Comparison of ENCODE assay signal across 8 cellular contexts in the genomic region with DNA sequence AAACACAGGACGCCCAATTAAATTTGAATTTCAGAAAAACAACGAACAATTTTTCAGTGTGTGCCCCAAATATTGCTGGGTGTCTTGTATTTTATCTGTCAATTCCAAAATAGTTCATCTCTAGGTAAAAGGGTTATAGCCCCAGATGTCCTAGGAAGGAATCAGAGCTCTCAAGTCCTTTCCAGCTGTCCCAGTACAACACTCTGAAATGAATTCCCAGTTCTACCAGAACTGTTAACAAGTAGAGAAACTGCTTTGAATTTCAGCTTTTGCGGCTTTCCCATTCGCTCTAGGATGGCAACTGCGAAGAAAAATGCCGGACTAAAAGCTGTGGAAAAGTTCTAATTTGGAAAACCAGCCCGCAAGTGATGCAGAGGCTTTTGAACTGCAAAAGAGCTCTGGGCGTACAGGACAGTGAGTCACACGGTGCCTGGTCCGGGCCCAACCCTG. TPM values are rescaled to one million over a fixed set of nuclear protein-coding genes. Genes with fewer than 3 reads are reported as not detected.
DNase-seq lines count a peak whose midpoint lies in the region; TF ChIP-seq lines count a peak whose summit lies in the region.

No MANE protein-coding gene starts in this region.

- intact Hi-C loops in Caco-2 (cut with micrococcal nuclease; ENCODE audit: unreplicated experiment): no loop called here

- peaks cover 9% of the 10 kb centered on the region for H3K79me1 ChIP-seq in trophoblast cell (ENCODE audit: low read length)

- H3K79me2 ChIP-seq in trophoblast cell (ENCODE audit: control insufficient read depth, insufficient read depth, low read length, poor library complexity): peaks cover 14% of the 10 kb centered on the region

- DNase-seq in Caco-2 (no peak), Peyer's patch (no peak), trophoblast cell (no peak), NCI-H2171 treated with DMSO at 0.1 percent for 48 hours (lab: John Stamatoyannopoulos, UW) (no peak), Ammon's horn (ENCODE audit: low spot score) (no peak), middle frontal gyrus (ENCODE audit: extremely low spot score, low spot score) (no peak), AML-193 (lab: John Stamatoyannopoulos, UW) (no peak)

- no peaks in the 10 kb centered on the region for H3K9me3 Mint-ChIP-seq in Caco-2 (ENCODE audit: unreplicated experiment)

- POLR2A ChIA-PET in Caco-2 (lab: Charles Lee): interaction anchor here (0.6 kb wide), 1 partner anchor 25 kb away, joined by 3 read pairs; no protein-coding TSS in a partner anchor

- H2AK5ac ChIP-seq in trophoblast cell (ENCODE audit: low read length): no peak overlapping the region

- peak overlapping the region; percentile 84 to 99 (median 92) for H3K27ac ChIP-seq in Peyer's patch
- H3K27ac ChIP-seq in esophagus (ENCODE audit: low read depth in 2 of 2, low read length in 1 of 2): peak overlapping the region; percentile 36 to 79
- peak overlapping the region; percentile 6 for H3K27ac ChIP-seq in trophoblast cell (ENCODE audit: low read depth, low read length)

- peak overlapping the region; percentile 97 for H3K4me3 ChIP-seq in Caco-2 (ENCODE audit: low read depth, low read length)
- peak overlapping the region; percentile 73 to 100 (median 95) for H3K4me3 ChIP-seq in Peyer's patch
- peak overlapping the region; percentile 36 to 96 for H3K4me3 ChIP-seq in esophagus (ENCODE audit: low read depth in 1 of 2, low read length in 2 of 2)
- H3K4me3 ChIP-seq in trophoblast cell (ENCODE audit: low read depth, low read length): no peak overlapping the region

- CTCF ChIA-PET in Caco-2 (lab: Charles Lee): interaction anchor here (0.6 kb wide), 1 partner anchor 73 kb away, joined by 6 read pairs; no protein-coding TSS in a partner anchor

- peak overlapping the region; percentile 86 for H2AFZ ChIP-seq in trophoblast cell (ENCODE audit: insufficient read depth, low read length, poor library complexity)

- H3K4me1 Mint-ChIP-seq in Caco-2 (ENCODE audit: low read depth, unreplicated experiment): peaks cover 20% of the 10 kb centered on the region

- 39 to 41% methylated on average over 10 of the region's 10 CpGs for WGBS in esophagus, 2 donors
- WGBS in trophoblast cell (ENCODE audit: extremely low coverage, insufficient coverage, insufficient read length): no CpG with 5 or more reads among the region's 10 CpGs

- H3K4me1 ChIP-seq in Caco-2 (peaks cover 6% of the 10 kb centered on the region; the same call in 1 of the 2 replicates), Peyer's patch (peaks cover 4 to 15% (median 9%) of the 10 kb centered on the region in 4 donors), esophagus (ENCODE audit: control insufficient read depth in 2 of 2, insufficient read depth in 2 of 2, low read length in 1 of 2) (peaks cover 0 to 2% of the 10 kb centered on the region in 2 donors), trophoblast cell (ENCODE audit: control insufficient read depth in 1 of 2, insufficient read depth in 2 of 2, low read length in 2 of 2) (peaks cover 5 to 6% of the 10 kb centered on the region in 2 experiments)

- H3K27ac Mint-ChIP-seq in Caco-2 (ENCODE audit: unreplicated experiment): peak overlapping the region; percentile 23

- H3K36me3 Mint-ChIP-seq in Caco-2 (ENCODE audit: insufficient read depth, unreplicated experiment): no peaks in the 10 kb centered on the region

- no peak overlapping the region for H3K23ac ChIP-seq in trophoblast cell (ENCODE audit: low read length)

- H4K12ac ChIP-seq in trophoblast cell (ENCODE audit: low read depth, low read length): peak overlapping the region; percentile 89

- H2BK120ac ChIP-seq in trophoblast cell (ENCODE audit: insufficient read depth, low read length, poor library complexity): no peak overlapping the region

- H2BK12ac ChIP-seq in trophoblast cell (ENCODE audit: low read length): no peak overlapping the region

- TF ChIP-seq CTCF in Caco-2 (IDR thresholded peaks at IDR 0.05; ENCODE audit: insufficient read depth in 1 of 2, low read depth in 1 of 2, low read length in 1 of 2, severe bottlenecking in 1 of 2, unreplicated experiment in 1 of 2) (no peak), Peyer's patch (IDR thresholded peaks at IDR 0.05) (no peak)

- peak overlapping the region; percentile 70 for H3K9ac ChIP-seq in trophoblast cell (ENCODE audit: low read length)

- no peaks in the 10 kb centered on the region for H3K9me3 ChIP-seq in Caco-2
- H3K9me3 ChIP-seq in Peyer's patch: no peaks in the 10 kb centered on the region
- no peaks in the 10 kb centered on the region for H3K9me3 ChIP-seq in esophagus (ENCODE audit: control insufficient read depth in 2 of 2, insufficient read depth in 1 of 2, low read depth in 1 of 2, low read length in 1 of 2)
- H3K9me3 ChIP-seq in trophoblast cell (ENCODE audit: insufficient read depth, low read depth, low read length): no peaks in the 10 kb centered on the region

- H2BK5ac ChIP-seq in trophoblast cell (ENCODE audit: low read depth, low read length, poor library complexity): no peak overlapping the region

- H3K4me2 ChIP-seq in trophoblast cell (ENCODE audit: low read length): peak overlapping the region; percentile 72

- H3K4ac ChIP-seq in trophoblast cell (ENCODE audit: low read depth, low read length): no peak overlapping the region

- peak overlapping the region; percentile 88 for H3K4me3 Mint-ChIP-seq in Caco-2 (ENCODE audit: unreplicated experiment)

- H3K18ac ChIP-seq in trophoblast cell (ENCODE audit: low read length): no peak overlapping the region

- H3K27me3 ChIP-seq in Caco-2 (replicated peaks; ENCODE audit: control insufficient read depth, insufficient read depth, low read length) (no peaks in the 10 kb centered on the region), Peyer's patch (no peaks in the 10 kb centered on the region), esophagus (ENCODE audit: control insufficient read depth in 1 of 2, insufficient read depth in 2 of 2, low read length in 2 of 2) (no peaks in the 10 kb centered on the region), trophoblast cell (ENCODE audit: insufficient read depth, low read length) (no peaks in the 10 kb centered on the region)

- BruUV-seq in Caco-2 (replicated peaks; lab: Mats Ljungman, UMichigan): TSS peak; percentile 72

- H3K14ac ChIP-seq in trophoblast cell (ENCODE audit: low read length): no peak overlapping the region

- H3K36me3 ChIP-seq in Caco-2 (ENCODE audit: control insufficient read depth, insufficient read depth, low read length) (no peaks in the 10 kb centered on the region), Peyer's patch (peaks cover 0 to 2% (median 0%) of the 10 kb centered on the region in 3 donors), esophagus (ENCODE audit: control insufficient read depth in 2 of 2, insufficient read depth in 2 of 2, low read length in 1 of 2) (no peaks in the 10 kb centered on the region), trophoblast cell (ENCODE audit: control insufficient read depth in 1 of 2, insufficient read depth in 2 of 2, low read length in 2 of 2) (peaks cover 0 to 2% of the 10 kb centered on the region in 2 experiments)

- no peaks in the 10 kb centered on the region for H3K27me3 Mint-ChIP-seq in Caco-2 (ENCODE audit: insufficient read depth, unreplicated experiment)

- no peak for TF ChIP-seq POLR2A in Peyer's patch (IDR thresholded peaks at IDR 0.05)

- H4K91ac ChIP-seq in trophoblast cell (ENCODE audit: low read depth, low read length): peak overlapping the region; percentile 4

- H4K8ac ChIP-seq in trophoblast cell (ENCODE audit: low read depth, low read length): peak overlapping the region; percentile 90

RNA-seq across cellular contexts. Expression of a gene that starts 0.5 kb away (rescaled TPM):
- total RNA-seq in Caco-2 (2022) (39.0 and 40.4 TPM in 2 replicates), Peyer's patch (100 to 1,000 TPM in 1 of 4 donors, 10 to 100 TPM in 3; 82.5 to 126 (median 90.1) TPM)
- polyA plus RNA-seq in esophagus: 10 to 100 TPM; 10.9 to 11.0 TPM
- 38.9 and 40.7 TPM in 2 replicates for polyA plus RNA-seq in trophoblast cell (2013)

Comparison
In these comparisons a context has a peak if more than half of its experiments do, and no peak if none do; other contexts are left out.
1. H3K27ac ChIP-seq: peak in every context shown above with its lines; median percentile 92 in Peyer's patch; 58 in esophagus; 6 in trophoblast cell.